30 cellular contexts compared by ENCODE assay signal in genomic region chr9:92530893-92531292, GRCh38. TPM values are rescaled to one million over a fixed set of nuclear protein-coding genes. Genes with fewer than 3 reads are reported as not detected.
"Had no signal": no experiment of that assay in that cellular context is flagged by ENCODE, and none has a peak within 500 bp of the region (broad histone marks: within the 10 kb centered on the region; RNA-seq: fewer than 3 reads in every experiment).

No MANE protein-coding gene starts in this region.

- H3K9me3 Mint-ChIP-seq: natural killer cell treated with Interleukin-12 subunit alpha and Interleukin-12 subunit beta and Interleukin-15 and Interleukin-18, amount 100 ng/mL, for 72 hours had no signal

- H3K9me3 ChIP-seq: neutrophil, pancreas, psoas muscle, right lobe of liver, sigmoid colon, thyroid gland, upper lobe of left lung, vagina had no signal

- H3K4me3 Mint-ChIP-seq: naive thymus-derived CD8-positive, alpha-beta T cell; natural killer cell treated with Interleukin-12 subunit alpha and Interleukin-12 subunit beta and Interleukin-15 and Interleukin-18, amount 100 ng/mL, for 72 hours; nephron progenitor cell; neural crest cell; stimulated activated memory B cell treated with anti-CD40 and anti-IgM and Interleukin-4, amounts not matched to agents 10 μg/mL and 1 μg/mL and 100 μg/mL, for 72 hours; stimulated activated naive CD8-positive, alpha-beta T cell treated with anti-CD3 and anti-CD28 coated beads, Interleukin-15, Interleukin-2, amounts not matched to agents 100 ng/mL and 50 ng/mL, for 24 hours had no signal

- FAIRE-seq: pancreas, urothelium cell line had no signal

- H3K27ac ChIP-seq: neutrophil, pancreas, psoas muscle, right lobe of liver, sigmoid colon, spleen, stomach, thoracic aorta, thyroid gland, tibial nerve, upper lobe of left lung, vagina had no signal

- ATAC-seq: naive thymus-derived CD8-positive, alpha-beta T cell; natural killer cell treated with Interleukin-12 subunit alpha and Interleukin-12 subunit beta and Interleukin-15 and Interleukin-18, amount 100 ng/mL, for 72 hours; pancreas; psoas muscle; right cardiac atrium; right lobe of liver; stimulated activated memory B cell treated with anti-CD40 and anti-IgM and Interleukin-4, amounts not matched to agents 10 μg/mL and 1 μg/mL and 100 μg/mL, for 72 hours had no signal

- DNase-seq: naive thymus-derived CD8-positive, alpha-beta T cell; nephron progenitor cell; nucleus accumbens; pancreas; psoas muscle; right cardiac atrium; right lobe of liver; sigmoid colon; spleen; stimulated activated CD4-positive, alpha-beta T cell treated with anti-CD3 and anti-CD28 coated beads, Interleukin-12 subunit alpha, Interleukin-12 subunit beta, amount 100 ng/mL, for 4 hours; stimulated activated CD4-positive, alpha-beta T cell treated with anti-CD3 and anti-CD28 coated beads, Interleukin-1b, Interleukin-23, amount 100 ng/mL, for 48 hours; stimulated activated CD4-positive, alpha-beta T cell treated with anti-CD3 and anti-CD28 coated beads, Interleukin-4, amount 100 ng/mL, for 1 hour; stimulated activated CD4-positive, alpha-beta T cell treated with anti-CD3 and anti-CD28 coated beads, Interleukin-4, amount 100 ng/mL, for 4 hours; stimulated activated CD8-positive, alpha-beta memory T cell treated with anti-CD3 and anti-CD28 coated beads, Interleukin-4, amount 100 ng/mL, for 48 hours; stimulated activated naive CD4-positive, alpha-beta T cell; stomach; thyroid gland; trophoblast cell; upper lobe of left lung had no signal

- H3K4me3 ChIP-seq: pancreas, psoas muscle, right lobe of liver, sigmoid colon, smooth muscle cell, spleen, stomach, thoracic aorta, thyroid gland, tibial nerve, upper lobe of left lung, vagina had no signal

- H3K36me3 ChIP-seq: neutrophil, pancreas, right lobe of liver, sigmoid colon, spleen, stomach, thoracic aorta, thyroid gland, tibial nerve, upper lobe of left lung, vagina had no signal

- H3K27me3 ChIP-seq: neutrophil, pancreas, right lobe of liver, sigmoid colon, spleen, stomach, thyroid gland, tibial nerve, upper lobe of left lung, vagina had no signal

- H3K27ac Mint-ChIP-seq: naive thymus-derived CD8-positive, alpha-beta T cell; natural killer cell treated with Interleukin-12 subunit alpha and Interleukin-12 subunit beta and Interleukin-15 and Interleukin-18, amount 100 ng/mL, for 72 hours; nephron progenitor cell; stimulated activated memory B cell treated with anti-CD40 and anti-IgM and Interleukin-4, amounts not matched to agents 10 μg/mL and 1 μg/mL and 100 μg/mL, for 72 hours; stimulated activated naive CD8-positive, alpha-beta T cell treated with anti-CD3 and anti-CD28 coated beads, Interleukin-15, Interleukin-2, amounts not matched to agents 100 ng/mL and 50 ng/mL, for 24 hours had no signal

- H3K4me1 ChIP-seq: psoas muscle, vagina had no signal

- H3K27me3 Mint-ChIP-seq: natural killer cell treated with Interleukin-12 subunit alpha and Interleukin-12 subunit beta and Interleukin-15 and Interleukin-18, amount 100 ng/mL, for 72 hours; stimulated activated memory B cell treated with anti-CD40 and anti-IgM and Interleukin-4, amounts not matched to agents 10 μg/mL and 1 μg/mL and 100 μg/mL, for 72 hours; stimulated activated naive CD8-positive, alpha-beta T cell treated with anti-CD3 and anti-CD28 coated beads, Interleukin-15, Interleukin-2, amounts not matched to agents 100 ng/mL and 50 ng/mL, for 24 hours had no signal

RNA-seq across cellular contexts. Expression of gene ECM2, which starts 4.9 kb away (rescaled TPM):
- total RNA-seq: naive thymus-derived CD8-positive, alpha-beta T cell; natural killer cell treated with Interleukin-12 subunit alpha and Interleukin-12 subunit beta and Interleukin-15 and Interleukin-18, amount 100 ng/mL, for 72 hours; neural crest cell had no signal
- polyA plus RNA-seq: naive thymus-derived CD8-positive, alpha-beta T cell had no signal

RNA-seq across cellular contexts. Expression of gene ASPN, which starts 48.6 kb away (rescaled TPM):
- total RNA-seq: naive thymus-derived CD8-positive, alpha-beta T cell; natural killer cell treated with Interleukin-12 subunit alpha and Interleukin-12 subunit beta and Interleukin-15 and Interleukin-18, amount 100 ng/mL, for 72 hours; neural crest cell; renal cortical epithelial cell had no signal
- polyA plus RNA-seq: naive thymus-derived CD8-positive, alpha-beta T cell had no signal
